In genomic region chr4:145097331-145097820, GRCh38 we compare ENCODE assay signal across 8 cellular contexts. TPM values are rescaled to one million over a fixed set of nuclear protein-coding genes. Genes with fewer than 3 reads are reported as not detected.
A peak's percentile ranks its signal among the peaks of the same experiment; 100 is the strongest.
DNase-seq lines count a peak whose midpoint lies in the region; ATAC-seq, FAIRE-seq and TF ChIP-seq lines count a peak whose summit lies in the region.

No MANE protein-coding gene starts in this region.

- peaks cover 8% of the 10 kb centered on the region for H3K9me3 Mint-ChIP-seq in activated naive CD4-positive, alpha-beta T cell treated with anti-CD3 and anti-CD28 coated beads for 36 hours
- H3K9me3 Mint-ChIP-seq in naive thymus-derived CD4-positive, alpha-beta T cell = peaks cover 0 to 17% (median 4%) of the 10 kb centered on the region in 11 donors

- H4K5ac ChIP-seq in IMR-90 (ENCODE audit: low read depth, low read length) = peak overlapping the region; percentile 42; the same call in 1 of the 2 replicates

- peak overlapping the region; percentile 38 for H3K4me2 ChIP-seq in IMR-90 (ENCODE audit: low read depth, low read length)

- no peak for DNase-seq in activated naive CD4-positive, alpha-beta T cell treated with anti-CD3 and anti-CD28 coated beads for 36 hours
- DNase-seq in activated naive CD4-positive, alpha-beta T cell (lab: John Stamatoyannopoulos, UW) = no peak
- DNase-seq in IMR-90 = no peak
- peak in 2 of 9 donors; percentile 2 to 4 for DNase-seq in naive thymus-derived CD4-positive, alpha-beta T cell
- no peak for DNase-seq in stimulated activated CD4-positive, alpha-beta T cell treated with anti-CD3 and anti-CD28 coated beads, Interleukin-4, amount 100 ng/mL, for 24 hours
- no peak for DNase-seq in NCI-H146 (lab: John Stamatoyannopoulos, UW)
- DNase-seq in HTR-8/SVneo (ENCODE audit: insufficient read length, low spot score) = no peak

- peak overlapping the region; percentile 97 for H3K27ac Mint-ChIP-seq in activated naive CD4-positive, alpha-beta T cell treated with anti-CD3 and anti-CD28 coated beads for 36 hours
- peak overlapping the region; percentile 95 to 99 (median 98) for H3K27ac Mint-ChIP-seq in naive thymus-derived CD4-positive, alpha-beta T cell

- dilution Hi-C loops in IMR-90 (cut with HindIII; ENCODE audit: low sequenced_read_pairs, unreplicated experiment) = no loop called here

- H3K56ac ChIP-seq in IMR-90 (ENCODE audit: extremely low read depth, insufficient read depth, low read length) = peak overlapping the region; percentile 92

- H3K9ac ChIP-seq in IMR-90 (ENCODE audit: low read depth, low read length) = peak overlapping the region; percentile 87

- peak overlapping the region; percentile 81 to 96 for H4K8ac ChIP-seq in IMR-90 (ENCODE audit: low read depth in 2 of 2, low read length in 2 of 2)

- H3K9me3 ChIP-seq in IMR-90 (ENCODE audit: control insufficient read depth, insufficient read depth, low read length) = peaks cover 2% of the 10 kb centered on the region; the same call in 1 of the 2 replicates
- H3K9me3 ChIP-seq in naive thymus-derived CD4-positive, alpha-beta T cell (ENCODE audit: control insufficient read depth in 2 of 3, low read length in 3 of 3) = no peaks in the 10 kb centered on the region

- H3K4ac ChIP-seq in IMR-90 (ENCODE audit: low read depth, low read length) = peak overlapping the region; percentile 94

- no peak overlapping the region for H2AK5ac ChIP-seq in IMR-90 (ENCODE audit: low read depth, low read length)

- FAIRE-seq in HTR-8/SVneo (lab: Jason Lieb, UNC) = no peak

- H3K4me1 ChIP-seq in IMR-90 (ENCODE audit: control insufficient read depth, insufficient read depth, low read length) = no peaks in the 10 kb centered on the region
- H3K4me1 ChIP-seq in naive thymus-derived CD4-positive, alpha-beta T cell (ENCODE audit: control insufficient read depth in 2 of 2, insufficient read depth in 2 of 2, low read length in 2 of 2) = peaks cover 22 to 23% of the 10 kb centered on the region in 2 donors

- peak overlapping the region; percentile 90 for H3K23ac ChIP-seq in IMR-90 (ENCODE audit: low read depth, low read length)

- CTCF ChIA-PET in activated naive CD4-positive, alpha-beta T cell treated with anti-CD3 and anti-CD28 coated beads for 36 hours (lab: Charles Lee) = no interaction called here
- CTCF ChIA-PET in IMR-90 (lab: Yijun Ruan, JAX) = interaction anchor here (0.5 to 1.3 kb wide), 3 partner anchors 12 to 644 kb away, joined by 3 to 8 read pairs (median 6); no protein-coding TSS in a partner anchor
- CTCF ChIA-PET in naive thymus-derived CD4-positive, alpha-beta T cell (lab: Charles Lee) = interaction anchor here (0.6 to 1.3 kb wide), 3 partner anchors 37 to 519 kb away, joined by 3 read pairs; no protein-coding TSS in a partner anchor

- H2BK15ac ChIP-seq in IMR-90 (ENCODE audit: low read depth, low read length) = no peak overlapping the region

- H3K27me3 ChIP-seq in IMR-90 (ENCODE audit: control insufficient read depth, insufficient read depth, low read length) = no peaks in the 10 kb centered on the region
- no peaks in the 10 kb centered on the region for H3K27me3 ChIP-seq in naive thymus-derived CD4-positive, alpha-beta T cell (ENCODE audit: control insufficient read depth in 2 of 2, insufficient read depth in 2 of 2, low read length in 2 of 2)

- peak overlapping the region; percentile 94 for H2AK9ac ChIP-seq in IMR-90 (replicated peaks; ENCODE audit: low read depth, low read length, poor library complexity)

- BruUV-seq in IMR-90 (replicated peaks; lab: Mats Ljungman, UMichigan) = TSS peak; percentile 77

- intact Hi-C loops in activated naive CD4-positive, alpha-beta T cell treated with anti-CD3 and anti-CD28 coated beads for 36 hours (cut with micrococcal nuclease) = loop anchor here (2.0 to 5.0 kb wide), 3 partner anchors 203 to 1915 kb away; partner anchors contain the start of genes SMAD1 and USP38
- intact Hi-C loops in IMR-90 (cut with micrococcal nuclease) = loop anchor here (1.0 to 10.0 kb wide), 3 partner anchors 387 to 922 kb away; partner anchors contain the start of genes HHIP and SMAD1
- intact Hi-C loops in naive thymus-derived CD4-positive, alpha-beta T cell (cut with micrococcal nuclease) = loop anchor here (5.0 to 10.0 kb wide), 5 partner anchors 840 to 1913 kb away; partner anchors contain the start of genes ZNF827 (in 2 of the 2), LSM6 (in 1 of the 2), SLC10A7 (in 1 of the 2) and USP38 (in 1 of the 2)

- peaks cover 20 to 35% of the 10 kb centered on the region in 2 experiments for H3K79me1 ChIP-seq in IMR-90 (ENCODE audit: low read depth in 1 of 2, low read length in 2 of 2)

- H3K4me3 ChIP-seq in IMR-90 (ENCODE audit: insufficient read depth, low read depth, low read length) = peak overlapping the region; percentile 60
- H3K4me3 ChIP-seq in naive thymus-derived CD4-positive, alpha-beta T cell (ENCODE audit: low read length) = peak overlapping the region; percentile 94

- peaks cover 25% of the 10 kb centered on the region for H3K4me1 Mint-ChIP-seq in activated naive CD4-positive, alpha-beta T cell treated with anti-CD3 and anti-CD28 coated beads for 36 hours (ENCODE audit: low read depth)
- peaks cover 29 to 53% (median 39%) of the 10 kb centered on the region in 7 donors for H3K4me1 Mint-ChIP-seq in naive thymus-derived CD4-positive, alpha-beta T cell

- no peak for TF ChIP-seq RAD21 in IMR-90 (IDR thresholded peaks at IDR 0.05; ENCODE audit: low read length)

- no peak for ATAC-seq in IMR-90 (ENCODE audit: low read depth)
- no peak for ATAC-seq in naive thymus-derived CD4-positive, alpha-beta T cell

- H2BK120ac ChIP-seq in IMR-90 (ENCODE audit: low read depth, low read length) = 0 out of 2 replicates have a peak overlapping the region, but pooled peaks have one; percentile 8

- POLR2A ChIA-PET in IMR-90 (lab: Charles Lee; ENCODE audit: unreplicated experiment) = interaction anchor here (0.6 kb wide), 2 partner anchors 9 to 55 kb away, joined by 3 read pairs; no protein-coding TSS in a partner anchor
- POLR2A ChIA-PET in naive thymus-derived CD4-positive, alpha-beta T cell (lab: Charles Lee) = interaction anchor here (0.9 to 2.6 kb wide), 10 partner anchors 12 to 639 kb away, joined by 3 to 25 read pairs (median 6); partner anchors contain the start of genes MMAA and OTUD4

- TF ChIP-seq CTCF in IMR-90 (conservative IDR thresholded peaks at IDR 0.05; ENCODE audit: low read depth, low read length) = no peak

- WGBS in IMR-90 (ENCODE audit: extremely low coverage in 2 of 2, insufficient read length in 1 of 2), 2 experiments = no CpG with 5 or more reads among the region's 10 CpGs

- no peaks in the 10 kb centered on the region for H3K27me3 Mint-ChIP-seq in activated naive CD4-positive, alpha-beta T cell treated with anti-CD3 and anti-CD28 coated beads for 36 hours (ENCODE audit: low read depth)
- no peaks in the 10 kb centered on the region for H3K27me3 Mint-ChIP-seq in naive thymus-derived CD4-positive, alpha-beta T cell

- no peak overlapping the region for H3K18ac ChIP-seq in IMR-90 (ENCODE audit: low read depth, low read length)

- peak overlapping the region; percentile 14 for H2BK5ac ChIP-seq in IMR-90 (ENCODE audit: low read depth, low read length, poor library complexity, severe bottlenecking)

- peaks cover 8% of the 10 kb centered on the region for H3K36me3 ChIP-seq in IMR-90 (ENCODE audit: control insufficient read depth, insufficient read depth, low read length)
- H3K36me3 ChIP-seq in naive thymus-derived CD4-positive, alpha-beta T cell (ENCODE audit: control insufficient read depth in 2 of 3, insufficient read depth in 3 of 3, low read length in 3 of 3) = peaks cover 0 to 7% (median 4%) of the 10 kb centered on the region in 3 experiments

- in situ Hi-C loops in IMR-90 (cut with MboI; ENCODE audit: low sequenced_read_pairs) = no loop called here

- peaks cover 44% of the 10 kb centered on the region for H3K36me3 Mint-ChIP-seq in activated naive CD4-positive, alpha-beta T cell treated with anti-CD3 and anti-CD28 coated beads for 36 hours (ENCODE audit: low read depth)
- H3K36me3 Mint-ChIP-seq in naive thymus-derived CD4-positive, alpha-beta T cell = peaks cover 20 to 33% (median 32%) of the 10 kb centered on the region in 5 donors

- H3K4me3 Mint-ChIP-seq in activated naive CD4-positive, alpha-beta T cell treated with anti-CD3 and anti-CD28 coated beads for 36 hours = peak overlapping the region; percentile 92
- H3K4me3 Mint-ChIP-seq in naive thymus-derived CD4-positive, alpha-beta T cell = peak overlapping the region in 9 of 10 donors; percentile 93 to 98 (median 96)

- H3K9me1 ChIP-seq in IMR-90 (ENCODE audit: insufficient read depth, low read length) = peaks cover 3% of the 10 kb centered on the region; the same call in 1 of the 2 replicates

- H3K14ac ChIP-seq in IMR-90 (replicated peaks; ENCODE audit: low read depth, low read length) = peak overlapping the region; percentile 53; the same call in 1 of the 2 replicates

- TF ChIP-seq POLR2A in IMR-90 (IDR thresholded peaks at IDR 0.05; ENCODE audit: low read depth, low read length) = no peak

- no peaks in the 10 kb centered on the region; the same call in 1 of the 2 replicates for H4K20me1 ChIP-seq in IMR-90 (ENCODE audit: insufficient read depth, low read length)

- no peak overlapping the region for H4K91ac ChIP-seq in IMR-90 (ENCODE audit: insufficient read depth, low read depth, low read length)

- peak overlapping the region; percentile 93 for H2AFZ ChIP-seq in IMR-90 (replicated peaks; ENCODE audit: low read length, poor library complexity)

- peak overlapping the region; percentile 79 for H3K27ac ChIP-seq in IMR-90 (ENCODE audit: insufficient read depth, low read length)
- H3K27ac ChIP-seq in cingulate gyrus (ENCODE audit: low read depth, low read length) = peak overlapping the region; percentile 93
- peak overlapping the region; percentile 80 for H3K27ac ChIP-seq in naive thymus-derived CD4-positive, alpha-beta T cell (ENCODE audit: low read depth, low read length)

- no peak overlapping the region for H2BK20ac ChIP-seq in IMR-90 (ENCODE audit: low read depth, low read length)

TF ChIP-seq in IMR-90, 13 proteins besides CTCF, POLR2A, EP300 and RAD21 (continues in another document):
- TF ChIP-seq CEBPB (IDR thresholded peaks at IDR 0.05; ENCODE audit: low read depth, low read length) = no peak

RNA-seq across cellular contexts. Expression of gene ANAPC10, which starts 0.6 kb away (rescaled TPM):
- 10 to 100 TPM; 23.5 to 26.5 TPM for total RNA-seq in activated naive CD4-positive, alpha-beta T cell treated with anti-CD3 and anti-CD28 coated beads for 36 hours
- total RNA-seq in IMR-90 (2012; rRNA removed) = 22.4 and 25.8 TPM in 2 replicates
- polyA plus RNA-seq in IMR-90 (2012; rRNA removed) = 16.7 and 17.1 TPM in 2 replicates
- 3.0 and 5.5 TPM in 2 replicates for polyA plus RNA-seq in IMR-90 (2012; cell fraction: cytosol; rRNA removed)
- polyA plus RNA-seq in IMR-90 (2012; cell fraction: nucleus; rRNA removed; ENCODE audit: low replicate concordance) = 1.2 and 9.5 TPM in 2 replicates
- total RNA-seq in naive thymus-derived CD4-positive, alpha-beta T cell = 10 to 100 TPM; 13.2 to 28.0 (median 19.6) TPM
- polyA plus RNA-seq in naive thymus-derived CD4-positive, alpha-beta T cell = 10 to 100 TPM; 39.3 to 50.7 TPM

RNA-seq across cellular contexts. Expression of gene ABCE1, which starts 0.7 kb away (rescaled TPM):
- total RNA-seq in activated naive CD4-positive, alpha-beta T cell treated with anti-CD3 and anti-CD28 coated beads for 36 hours = 100 to 1,000 TPM; 164 to 174 TPM
- 212 and 219 TPM in 2 replicates for total RNA-seq in IMR-90 (2012; rRNA removed)
- polyA plus RNA-seq in IMR-90 (2012; rRNA removed) = 46.0 and 54.5 TPM in 2 replicates
- polyA plus RNA-seq in IMR-90 (2012; cell fraction: cytosol; rRNA removed) = 12.4 and 22.2 TPM in 2 replicates
- polyA plus RNA-seq in IMR-90 (2012; cell fraction: nucleus; rRNA removed; ENCODE audit: low replicate concordance) = 8.6 and 63.3 TPM in 2 replicates
- total RNA-seq in naive thymus-derived CD4-positive, alpha-beta T cell = 10 to 100 TPM; 43.4 to 81.3 (median 62.2) TPM
- polyA plus RNA-seq in naive thymus-derived CD4-positive, alpha-beta T cell = 10 to 100 TPM; 83.6 to 92.3 TPM
